In the genomic region with DNA sequence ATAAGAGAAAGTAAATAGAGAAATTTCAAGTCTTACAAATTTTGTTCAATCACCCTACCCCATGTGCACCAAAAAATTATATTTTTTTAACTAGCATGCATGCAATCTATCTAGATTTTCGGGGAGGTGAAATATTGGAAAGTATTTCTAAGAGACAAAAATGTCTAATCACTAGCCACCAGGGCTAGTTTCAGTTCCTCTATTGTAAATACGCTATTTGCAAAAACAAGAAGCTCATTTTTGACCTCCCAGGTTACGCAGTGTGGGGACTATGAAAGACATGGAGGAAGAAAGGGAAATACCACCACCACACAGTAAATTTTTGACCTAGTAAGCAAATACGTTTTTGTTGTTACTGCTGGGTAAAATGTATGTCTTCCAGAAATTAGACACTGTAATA, we compare ENCODE assay signal across 15 cellular contexts. TPM values are rescaled to one million over a fixed set of nuclear protein-coding genes. Genes with fewer than 3 reads are reported as not detected.
A peak's percentile ranks its signal among the peaks of the same experiment; 100 is the strongest.
DNase-seq lines count a peak whose midpoint lies in the region; ATAC-seq and TF ChIP-seq lines count a peak whose summit lies in the region.
"Had no signal": no experiment of that assay in that cellular context is flagged by ENCODE, and none has a peak within 500 bp of the region (broad histone marks: within the 10 kb centered on the region; RNA-seq: fewer than 3 reads in every experiment).

No MANE protein-coding gene starts in this region.

- no peaks in the 10 kb centered on the region for H3K27me3 ChIP-seq in tibial artery

- no peak for TF ChIP-seq CTCF in tibial artery (IDR thresholded peaks at IDR 0.05)

- DNase-seq in activated naive CD4-positive, alpha-beta T cell treated with anti-CD3 and anti-CD28 coated beads, Interleukin-2, amount 10 ng/mL, durations not matched to agents 7 days and 5 days = no peak
- no peak for DNase-seq in activated naive CD4-positive, alpha-beta T cell treated with anti-CD3 and anti-CD28 coated beads, Interleukin-2, amount 50 U/mL, for 72 hours (ENCODE audit: low spot score in 2 of 2)
- DNase-seq in pons (ENCODE audit: low spot score) (peak; percentile 27), tibial artery (no peak), DMS153 treated with DMSO at 0.1 percent for 48 hours (lab: John Stamatoyannopoulos, UW; ENCODE audit: unreplicated experiment) (no peak), NCI-H1930 (lab: John Stamatoyannopoulos, UW) (no peak)
- DNase-seq: activated CD4-positive, alpha-beta T cell treated with anti-CD3 and anti-CD28 coated beads, Interleukin-2, amount 50 U/mL, for 48 hours; caudate nucleus; heart left ventricle; naive thymus-derived CD8-positive, alpha-beta T cell had no signal

- H3K4me3 ChIP-seq in tibial artery = no peak overlapping the region
- H3K4me3 ChIP-seq: A549 had no signal

- no peaks in the 10 kb centered on the region for H3K4me1 ChIP-seq in tibial artery
- H3K4me1 ChIP-seq: A549 had no signal

- peaks cover 29% of the 10 kb centered on the region for H3K27me3 Mint-ChIP-seq in activated naive CD4-positive, alpha-beta T cell treated with anti-CD3 and anti-CD28 coated beads, Interleukin-2, amount 10 ng/mL, durations not matched to agents 7 days and 5 days

- peaks cover 0 to 3% (median 0%) of the 10 kb centered on the region in 3 donors for H3K9me3 ChIP-seq in tibial artery
- H3K9me3 ChIP-seq: heart left ventricle had no signal

- H3K27ac ChIP-seq in tibial artery = no peak overlapping the region
- H3K27ac ChIP-seq: A549, heart left ventricle had no signal

- CTCF ChIA-PET in activated naive CD4-positive, alpha-beta T cell treated with anti-CD3 and anti-CD28 coated beads, Interleukin-2, amount 10 ng/mL, durations not matched to agents 7 days and 5 days (lab: Charles Lee) = no interaction called here

- no peak overlapping the region for H3K27ac Mint-ChIP-seq in activated naive CD4-positive, alpha-beta T cell treated with anti-CD3 and anti-CD28 coated beads, Interleukin-2, amount 10 ng/mL, durations not matched to agents 7 days and 5 days
- no peak overlapping the region for H3K27ac Mint-ChIP-seq in activated naive CD4-positive, alpha-beta T cell treated with anti-CD3 and anti-CD28 coated beads, Interleukin-2, amount 50 U/mL, for 72 hours
- H3K27ac Mint-ChIP-seq: type B pancreatic cell had no signal

- no peaks in the 10 kb centered on the region for H3K36me3 ChIP-seq in tibial artery
- H3K36me3 ChIP-seq: heart left ventricle had no signal

- H3K4me1 Mint-ChIP-seq in activated naive CD4-positive, alpha-beta T cell treated with anti-CD3 and anti-CD28 coated beads, Interleukin-2, amount 10 ng/mL, durations not matched to agents 7 days and 5 days = peaks cover 10% of the 10 kb centered on the region

- no peaks in the 10 kb centered on the region for H3K9me3 Mint-ChIP-seq in activated naive CD4-positive, alpha-beta T cell treated with anti-CD3 and anti-CD28 coated beads, Interleukin-2, amount 10 ng/mL, durations not matched to agents 7 days and 5 days
- no peaks in the 10 kb centered on the region for H3K9me3 Mint-ChIP-seq in activated naive CD4-positive, alpha-beta T cell treated with anti-CD3 and anti-CD28 coated beads, Interleukin-2, amount 50 U/mL, for 72 hours
- H3K9me3 Mint-ChIP-seq: naive thymus-derived CD8-positive, alpha-beta T cell; type B pancreatic cell had no signal

- peaks cover 1% of the 10 kb centered on the region for H3K36me3 Mint-ChIP-seq in activated naive CD4-positive, alpha-beta T cell treated with anti-CD3 and anti-CD28 coated beads, Interleukin-2, amount 10 ng/mL, durations not matched to agents 7 days and 5 days
- no peaks in the 10 kb centered on the region for H3K36me3 Mint-ChIP-seq in activated naive CD4-positive, alpha-beta T cell treated with anti-CD3 and anti-CD28 coated beads, Interleukin-2, amount 50 U/mL, for 72 hours
- H3K36me3 Mint-ChIP-seq: naive thymus-derived CD8-positive, alpha-beta T cell; type B pancreatic cell had no signal

- peak overlapping the region; percentile 85 for H3K4me3 Mint-ChIP-seq in activated naive CD4-positive, alpha-beta T cell treated with anti-CD3 and anti-CD28 coated beads, Interleukin-2, amount 10 ng/mL, durations not matched to agents 7 days and 5 days

- no peak for ATAC-seq in activated naive CD4-positive, alpha-beta T cell treated with anti-CD3 and anti-CD28 coated beads, Interleukin-2, amount 50 U/mL, for 72 hours
- ATAC-seq in HG02798 (IDR thresholded peaks at IDR 0.05; ENCODE audit: poor library complexity, unreplicated experiment) (peak; percentile 79), HG03575 (IDR thresholded peaks at IDR 0.05; ENCODE audit: extremely low read depth, insufficient number of reproducible peaks, low FRiP score, unreplicated experiment) (peak; percentile 92)
- ATAC-seq: A549; heart left ventricle; naive thymus-derived CD8-positive, alpha-beta T cell; Panc1 had no signal

- intact Hi-C loops in tibial artery (cut with DNase I; ENCODE audit: low total_unique reads) = no loop called here

RNA-seq across cellular contexts. Expression of a gene that starts 2.3 kb away (rescaled TPM):
- 1 to 10 TPM; 1.5 to 2.1 TPM for total RNA-seq in activated naive CD4-positive, alpha-beta T cell treated with anti-CD3 and anti-CD28 coated beads, Interleukin-2, amount 50 U/mL, for 72 hours

Comparison
In these comparisons a context has a peak if more than half of its experiments do, and no peak if none do; other contexts are left out.
1. ATAC-seq: peak in HG02798 (single experiment) and HG03575 (single experiment); none in activated naive CD4-positive, alpha-beta T cell treated with anti-CD3 and anti-CD28 coated beads, Interleukin-2, amount 50 U/mL, for 72 hours (0 of 2).